ENCODE assay signal across 8 cellular contexts in the genomic region with DNA sequence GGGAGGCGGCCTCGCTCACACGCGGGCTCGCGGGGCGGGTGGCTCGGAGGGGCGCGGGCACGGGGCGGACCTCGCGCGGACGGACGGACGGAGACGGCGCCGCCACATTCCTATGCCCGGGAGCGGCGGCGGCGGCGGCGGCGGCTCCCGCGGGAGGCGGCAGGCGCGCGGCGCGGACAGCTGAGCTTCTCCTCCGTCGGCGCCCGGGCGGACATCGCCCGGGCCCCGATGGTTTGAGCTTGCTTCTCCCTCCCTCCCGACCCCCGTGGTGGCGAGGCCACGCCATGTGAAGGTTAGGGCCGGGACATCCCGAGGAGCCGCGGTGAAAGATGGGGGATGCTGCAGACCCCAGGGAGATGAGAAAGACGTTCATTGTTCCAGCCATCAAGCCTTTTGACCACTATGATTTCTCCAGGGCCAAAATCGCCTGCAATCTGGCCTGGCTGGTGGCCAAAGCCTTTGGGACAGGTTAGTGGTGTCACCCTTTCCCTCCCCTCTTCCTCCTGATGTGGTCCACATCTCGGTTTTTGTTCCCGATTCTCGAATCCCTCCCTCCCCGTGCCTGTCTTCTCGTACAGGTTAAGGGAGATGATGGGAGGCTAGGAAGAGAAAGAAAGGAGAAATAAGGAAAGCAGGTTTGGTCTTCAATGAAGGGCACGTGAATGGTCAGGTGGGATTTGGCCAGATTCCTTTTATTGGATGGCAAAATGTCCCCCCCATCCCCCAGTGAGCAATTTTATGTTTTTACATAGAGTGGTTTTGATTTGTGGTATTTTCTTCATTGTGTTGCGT. TPM values are rescaled to one million over a fixed set of nuclear protein-coding genes. Genes with fewer than 3 reads are reported as not detected.
DNase-seq lines count a peak whose midpoint lies in the region; ATAC-seq and TF ChIP-seq lines count a peak whose summit lies in the region.

No MANE protein-coding gene starts in this region.

- peak; percentile 41 for ATAC-seq in GM19395 (IDR thresholded peaks at IDR 0.05; ENCODE audit: unreplicated experiment)
- peak; percentile 38 for ATAC-seq in HG03571 (IDR thresholded peaks at IDR 0.05; ENCODE audit: unreplicated experiment)
- ATAC-seq in GM18517 (IDR thresholded peaks at IDR 0.05; ENCODE audit: unreplicated experiment) = no peak
- no peak for ATAC-seq in HG03378 (IDR thresholded peaks at IDR 0.05; ENCODE audit: unreplicated experiment)

- peak; percentile 43 for DNase-seq in activated naive CD8-positive, alpha-beta T cell treated with anti-CD3 and anti-CD28 coated beads for 36 hours
- no peak for DNase-seq in left ventricle myocardium inferior
- peak; percentile 61 for DNase-seq in progenitor cell of endocrine pancreas (ENCODE audit: low spot score, unreplicated experiment)

- no peaks in the 10 kb centered on the region for H3K9me3 Mint-ChIP-seq in activated naive CD8-positive, alpha-beta T cell treated with anti-CD3 and anti-CD28 coated beads for 36 hours
- no peaks in the 10 kb centered on the region for H3K9me3 Mint-ChIP-seq in progenitor cell of endocrine pancreas (ENCODE audit: low read depth)

- H3K27ac ChIP-seq in C4-2B (peak overlapping the region; percentile 92), left ventricle myocardium inferior (replicated peaks) (peak overlapping the region; percentile 100)

- H3K27me3 Mint-ChIP-seq in activated naive CD8-positive, alpha-beta T cell treated with anti-CD3 and anti-CD28 coated beads for 36 hours = no peaks in the 10 kb centered on the region
- H3K27me3 Mint-ChIP-seq in progenitor cell of endocrine pancreas = peaks cover 7% of the 10 kb centered on the region

- TF ChIP-seq CTCF in C4-2B (conservative IDR thresholded peaks at IDR 0.05) (no peak), left ventricle myocardium inferior (IDR thresholded peaks at IDR 0.05; ENCODE audit: borderline replicate concordance) (no peak), progenitor cell of endocrine pancreas (IDR thresholded peaks at IDR 0.05; ENCODE audit: unreplicated experiment) (no peak)

- no peaks in the 10 kb centered on the region for H3K27me3 ChIP-seq in left ventricle myocardium inferior (ENCODE audit: low read depth)

- peaks cover 36% of the 10 kb centered on the region for H3K4me1 Mint-ChIP-seq in activated naive CD8-positive, alpha-beta T cell treated with anti-CD3 and anti-CD28 coated beads for 36 hours
- peaks cover 24% of the 10 kb centered on the region for H3K4me1 Mint-ChIP-seq in progenitor cell of endocrine pancreas (ENCODE audit: low read depth)

- no peaks in the 10 kb centered on the region for H3K36me3 ChIP-seq in left ventricle myocardium inferior

- H3K36me3 Mint-ChIP-seq in activated naive CD8-positive, alpha-beta T cell treated with anti-CD3 and anti-CD28 coated beads for 36 hours = no peaks in the 10 kb centered on the region
- H3K36me3 Mint-ChIP-seq in progenitor cell of endocrine pancreas (ENCODE audit: insufficient read depth) = peaks cover 4% of the 10 kb centered on the region

- intact Hi-C loops in left ventricle myocardium inferior (cut with micrococcal nuclease) = loop anchor here (10.0 kb wide), 1 partner anchor 65 kb away; no protein-coding TSS in a partner anchor

- H3K27ac Mint-ChIP-seq in activated naive CD8-positive, alpha-beta T cell treated with anti-CD3 and anti-CD28 coated beads for 36 hours = no peak overlapping the region
- H3K27ac Mint-ChIP-seq in progenitor cell of endocrine pancreas = peak overlapping the region; percentile 99

- peak overlapping the region; percentile 92 for H3K4me3 ChIP-seq in left ventricle myocardium inferior

- H3K4me3 Mint-ChIP-seq in activated naive CD8-positive, alpha-beta T cell treated with anti-CD3 and anti-CD28 coated beads for 36 hours = peak overlapping the region; percentile 91
- H3K4me3 Mint-ChIP-seq in progenitor cell of endocrine pancreas (ENCODE audit: low read depth) = peak overlapping the region; percentile 97

- no peaks in the 10 kb centered on the region for H3K9me3 ChIP-seq in left ventricle myocardium inferior (replicated peaks)

- peaks cover 58% of the 10 kb centered on the region for H3K4me1 ChIP-seq in left ventricle myocardium inferior

RNA-seq across cellular contexts. Expression of a gene that starts 1.0 kb away (rescaled TPM):
- total RNA-seq in activated naive CD8-positive, alpha-beta T cell treated with anti-CD3 and anti-CD28 coated beads for 36 hours = 1 to 10 TPM; 2.0 to 2.4 TPM
- 34.1 TPM for total RNA-seq in left ventricle myocardium inferior
- total RNA-seq in progenitor cell of endocrine pancreas = 27.9 and 30.4 TPM in 2 replicates

Comparison
In these comparisons a context has a peak if more than half of its experiments do, and no peak if none do; other contexts are left out.
1. ATAC-seq: peak in GM19395 (single experiment) and HG03571 (single experiment); none in GM18517 (single experiment) and HG03378 (single experiment).